ENCODE assay signal across 25 cellular contexts in genomic region chr1:29485096-29485925, GRCh38.
"Had no signal": no experiment of that assay in that cellular context is flagged by ENCODE, and none has a peak within 500 bp of the region (broad histone marks: within the 10 kb centered on the region; RNA-seq: fewer than 3 reads in every experiment).

No MANE protein-coding gene starts in this region.

- H3K4me3 Mint-ChIP-seq: natural killer cell had no signal

- H3K27ac Mint-ChIP-seq: natural killer cell, progenitor cell of endocrine pancreas had no signal

- H3K4me1 ChIP-seq: esophagus muscularis mucosa, foreskin keratinocyte, gastroesophageal sphincter, heart right ventricle, lower lobe of right lung, parathyroid adenoma, right lobe of liver, tibial nerve, upper lobe of left lung, uterus had no signal

- ATAC-seq: foreskin keratinocyte, gastroesophageal sphincter, heart right ventricle, left ventricle myocardium superior, lower lobe of right lung, natural killer cell, right lobe of liver had no signal

- H3K4me3 ChIP-seq: dorsolateral prefrontal cortex, esophagus muscularis mucosa, gastroesophageal sphincter, heart right ventricle, lower lobe of right lung, right lobe of liver, smooth muscle cell, thoracic aorta, tibial nerve, upper lobe of left lung, uterus had no signal

- DNase-seq: cerebellar nuclear complex; effector CD8-positive, alpha-beta T cell; foreskin keratinocyte; heart right ventricle; hippocampal formation; left ventricle myocardium superior; lower lobe of right lung; natural killer cell; right lobe of liver; stimulated activated CD4-positive, alpha-beta T cell treated with anti-CD3 and anti-CD28 coated beads, Interleukin-12 subunit alpha, Interleukin-12 subunit beta, amount 100 ng/mL, for 4 hours; stimulated activated CD4-positive, alpha-beta T cell treated with anti-CD3 and anti-CD28 coated beads, Interleukin-1b, Interleukin-23, amount 100 ng/mL, for 48 hours; stimulated activated CD4-positive, alpha-beta T cell treated with anti-CD3 and anti-CD28 coated beads, Interleukin-4, amount 100 ng/mL, for 1 hour; stimulated activated CD8-positive, alpha-beta memory T cell treated with anti-CD3 and anti-CD28 coated beads, Interleukin-4, amount 100 ng/mL, for 48 hours; stimulated activated naive CD4-positive, alpha-beta T cell treated with Interleukin-2 at 50 U/mL for 16 hours; upper lobe of left lung; uterus had no signal

- H3K4me1 Mint-ChIP-seq: natural killer cell had no signal

- H3K9me3 ChIP-seq: heart right ventricle, lower lobe of right lung, neutrophil, right lobe of liver, thoracic aorta, upper lobe of left lung, uterus had no signal

- H3K27me3 ChIP-seq: neutrophil, right lobe of liver, tibial nerve, upper lobe of left lung, uterus had no signal

- H3K9ac ChIP-seq: parathyroid adenoma had no signal

- H3K9me3 Mint-ChIP-seq: natural killer cell had no signal

- H3K27ac ChIP-seq: dorsolateral prefrontal cortex, esophagus muscularis mucosa, foreskin keratinocyte, gastroesophageal sphincter, heart right ventricle, lower lobe of right lung, neutrophil, parathyroid adenoma, right lobe of liver, thoracic aorta, tibial nerve, upper lobe of left lung, uterus had no signal

- H3K36me3 ChIP-seq: esophagus muscularis mucosa, gastroesophageal sphincter, heart right ventricle, lower lobe of right lung, neutrophil, right lobe of liver, thoracic aorta, tibial nerve, upper lobe of left lung, uterus had no signal

- H3K36me3 Mint-ChIP-seq: natural killer cell had no signal
